In genomic region chr15:62868507-62868906, GRCh38 we compare ENCODE assay signal across 26 cellular contexts.
DNase-seq lines count a peak whose midpoint lies in the region; ATAC-seq and TF ChIP-seq lines count a peak whose summit lies in the region.
"Had no signal": no experiment of that assay in that cellular context is flagged by ENCODE, and none has a peak within 500 bp of the region (broad histone marks: within the 10 kb centered on the region; RNA-seq: fewer than 3 reads in every experiment).

No MANE protein-coding gene starts in this region.

- TF ChIP-seq CTCF in endodermal cell (conservative IDR thresholded peaks at IDR 0.05) = no peak
- TF ChIP-seq CTCF in transverse colon (IDR thresholded peaks at IDR 0.05) = no peak
- no peak for TF ChIP-seq CTCF in smooth muscle cell (IDR thresholded peaks at IDR 0.05; ENCODE audit: borderline replicate concordance, insufficient read depth, poor library complexity, severe bottlenecking)

- H3F3A ChIP-seq in smooth muscle cell (ENCODE audit: low read depth) = no peaks in the 10 kb centered on the region

- H3K36me3 ChIP-seq in BLaER1 treated with 17β-estradiol and CSF1 and Interleukin-3, amounts not matched to agents 10 nM and 100 nM = no peaks in the 10 kb centered on the region
- H3K36me3 ChIP-seq in endodermal cell (ENCODE audit: control insufficient read depth, insufficient read depth, low read length) = no peaks in the 10 kb centered on the region
- no peaks in the 10 kb centered on the region for H3K36me3 ChIP-seq in transverse colon
- H3K36me3 ChIP-seq in smooth muscle cell (ENCODE audit: low read depth) = no peaks in the 10 kb centered on the region
- H3K36me3 ChIP-seq: HAP-1, neutrophil, Peyer's patch, thoracic aorta had no signal

- H3K9me3 Mint-ChIP-seq in endodermal cell = peaks cover 9% of the 10 kb centered on the region
- H3K9me3 Mint-ChIP-seq: activated CD4-positive, alpha-beta T cell treated with anti-CD3 and anti-CD28 coated beads, Interleukin-2, amount 10 ng/mL, durations not matched to agents 7 days and 5 days; activated naive CD8-positive, alpha-beta T cell treated with anti-CD3 and anti-CD28 coated beads, Interleukin-2, amount 50 U/mL, for 24 hours; activated T-cell treated with anti-CD3 and anti-CD28 coated beads, Interleukin-2, amount 50 U/mL, for 24 hours; CD4-positive, alpha-beta T cell; dendritic cell treated with granulocyte-macrophage colony-stimulating factor and Interleukin-4, amounts not matched to agents 40 ng/mL and 50 ng/mL, for 4 days had no signal

- no peaks in the 10 kb centered on the region for H4K20me1 ChIP-seq in BLaER1 treated with 17β-estradiol and CSF1 and Interleukin-3, amounts not matched to agents 10 nM and 100 nM
- H4K20me1 ChIP-seq in smooth muscle cell (ENCODE audit: low read depth) = no peaks in the 10 kb centered on the region

- peaks cover 0 to 11% (median 7%) of the 10 kb centered on the region in 10 experiments; a peak in 13 of 20 replicates for H3K4me1 ChIP-seq in BLaER1 treated with 17β-estradiol and CSF1 and Interleukin-3, amounts not matched to agents 10 nM and 100 nM
- H3K4me1 ChIP-seq in endodermal cell (ENCODE audit: control insufficient read depth, insufficient read depth, low read length) (no peaks in the 10 kb centered on the region), transverse colon (peaks cover 6 to 44% (median 28%) of the 10 kb centered on the region in 4 donors), smooth muscle cell (ENCODE audit: low read depth) (peaks cover 8% of the 10 kb centered on the region)
- H3K4me1 ChIP-seq: foreskin keratinocyte, HAP-1, Peyer's patch had no signal

- DNase-seq in endodermal cell = peak; percentile 41
- no peak for DNase-seq in left colon
- DNase-seq in transverse colon = no peak
- no peak for DNase-seq in inferior parietal cortex (ENCODE audit: extremely low spot score)
- no peak for DNase-seq in smooth muscle cell (lab: John Stamatoyannopoulos, UW; ENCODE audit: unreplicated experiment)
- DNase-seq: activated CD4-positive, alpha-beta T cell treated with anti-CD3 and anti-CD28 coated beads, Interleukin-2, amount 10 ng/mL, durations not matched to agents 7 days and 5 days; activated naive CD8-positive, alpha-beta T cell treated with anti-CD3 and anti-CD28 coated beads, Interleukin-2, amount 50 U/mL, for 24 hours; activated T-cell treated with anti-CD3 and anti-CD28 coated beads, Interleukin-2, amount 50 U/mL, for 24 hours; CD4-positive, alpha-beta T cell; central memory CD4-positive, alpha-beta T cell; foreskin keratinocyte; KBM-7; mammary epithelial cell; NCI-H2081; NCI-H2227 treated with DMSO at 0.1 percent for 48 hours; NCI-H69; Peyer's patch; SIG-M5; stimulated activated naive CD4-positive, alpha-beta T cell treated with Interleukin-2 at 50 U/mL for 16 hours had no signal

- H3K9ac ChIP-seq in BLaER1 treated with 17β-estradiol and CSF1 and Interleukin-3, amounts not matched to agents 10 nM and 100 nM = no peak overlapping the region
- no peak overlapping the region for H3K9ac ChIP-seq in endodermal cell (ENCODE audit: extremely low read depth, low read length, poor library complexity, severe bottlenecking)
- H3K9ac ChIP-seq in smooth muscle cell (ENCODE audit: low read depth) = no peak overlapping the region

- no peaks in the 10 kb centered on the region for H3K79me2 ChIP-seq in smooth muscle cell (ENCODE audit: low read depth)

- intact Hi-C loops in left colon (cut with DNase I, micrococcal nuclease) = loop anchor here in 1 of 2 donors (5.0 kb wide), 1 partner anchor 34 kb away; no protein-coding TSS in a partner anchor
- intact Hi-C loops in transverse colon (cut with DNase I; ENCODE audit: low total_unique reads) = no loop called here

- no peaks in the 10 kb centered on the region for H3K27me3 ChIP-seq in BLaER1 treated with 17β-estradiol and CSF1 and Interleukin-3, amounts not matched to agents 10 nM and 100 nM
- H3K27me3 ChIP-seq in endodermal cell (ENCODE audit: control insufficient read depth, insufficient read depth, low read length, poor library complexity, severe bottlenecking) (no peaks in the 10 kb centered on the region), transverse colon (no peaks in the 10 kb centered on the region), smooth muscle cell (ENCODE audit: low read depth) (no peaks in the 10 kb centered on the region)
- H3K27me3 ChIP-seq: foreskin keratinocyte, neutrophil, Peyer's patch had no signal

- in situ Hi-C loops in transverse colon (cut with MboI; ENCODE audit: low pct_ligation_motif_present in 1 of 4, low pct_unique_long_range_greater_than_20kb in 1 of 4, low sequenced_read_pairs in 3 of 4) = no loop called here

- peaks cover 0 to 9% (median 0%) of the 10 kb centered on the region in 11 experiments; a peak in 4 of 22 replicates for H3K9me3 ChIP-seq in BLaER1 treated with 17β-estradiol and CSF1 and Interleukin-3, amounts not matched to agents 10 nM and 100 nM (replicated peaks in 1 of 11)
- H3K9me3 ChIP-seq in endodermal cell (ENCODE audit: control insufficient read depth, low read length) = peaks cover 6% of the 10 kb centered on the region
- H3K9me3 ChIP-seq in transverse colon = no peaks in the 10 kb centered on the region
- H3K9me3 ChIP-seq in smooth muscle cell (replicated peaks; ENCODE audit: low read depth) = no peaks in the 10 kb centered on the region
- H3K9me3 ChIP-seq: HAP-1, neutrophil, Peyer's patch, thoracic aorta had no signal

- peak; percentile 60 for TF ChIP-seq EP300 in transverse colon (IDR thresholded peaks at IDR 0.05; ENCODE audit: low read depth)

- no peaks in the 10 kb centered on the region for H3K27me3 Mint-ChIP-seq in endodermal cell (ENCODE audit: insufficient read depth)
- H3K27me3 Mint-ChIP-seq: activated T-cell treated with anti-CD3 and anti-CD28 coated beads, Interleukin-2, amount 50 U/mL, for 24 hours; CD4-positive, alpha-beta T cell had no signal

- H3K4me2 ChIP-seq in BLaER1 treated with 17β-estradiol and CSF1 and Interleukin-3, amounts not matched to agents 10 nM and 100 nM = peak overlapping the region in 7 of 11 experiments; percentile 36 to 66 (median 51); a peak in 14 of 22 replicates
- no peak overlapping the region for H3K4me2 ChIP-seq in smooth muscle cell

- H3K27ac Mint-ChIP-seq in endodermal cell = no peak overlapping the region
- H3K27ac Mint-ChIP-seq: activated CD4-positive, alpha-beta T cell treated with anti-CD3 and anti-CD28 coated beads, Interleukin-2, amount 10 ng/mL, durations not matched to agents 7 days and 5 days; activated naive CD8-positive, alpha-beta T cell treated with anti-CD3 and anti-CD28 coated beads, Interleukin-2, amount 50 U/mL, for 24 hours; activated T-cell treated with anti-CD3 and anti-CD28 coated beads, Interleukin-2, amount 50 U/mL, for 24 hours; CD4-positive, alpha-beta T cell; dendritic cell treated with granulocyte-macrophage colony-stimulating factor and Interleukin-4, amounts not matched to agents 40 ng/mL and 50 ng/mL, for 4 days; progenitor cell of endocrine pancreas had no signal

- no peak overlapping the region for H3K4me3 Mint-ChIP-seq in endodermal cell
- H3K4me3 Mint-ChIP-seq: activated CD4-positive, alpha-beta T cell treated with anti-CD3 and anti-CD28 coated beads, Interleukin-2, amount 10 ng/mL, durations not matched to agents 7 days and 5 days; activated naive CD8-positive, alpha-beta T cell treated with anti-CD3 and anti-CD28 coated beads, Interleukin-2, amount 50 U/mL, for 24 hours; activated T-cell treated with anti-CD3 and anti-CD28 coated beads, Interleukin-2, amount 50 U/mL, for 24 hours; CD4-positive, alpha-beta T cell; dendritic cell treated with granulocyte-macrophage colony-stimulating factor and Interleukin-4, amounts not matched to agents 40 ng/mL and 50 ng/mL, for 4 days had no signal

- 96% methylated on average over 4 to 6 of the region's 6 CpGs for WGBS in endodermal cell (ENCODE audit: insufficient coverage in 1 of 2, insufficient read length in 1 of 2), 2 experiments
- WGBS in transverse colon (ENCODE audit: low coverage in 1 of 2), 2 donors = 43 to 44% methylated on average over 6 of the region's 6 CpGs
- 82% methylated on average over 6 of the region's 6 CpGs for WGBS in smooth muscle cell (ENCODE audit: low lambda C conversion rate)

- ATAC-seq in left colon = peak; percentile 50
- ATAC-seq in HG02610 (IDR thresholded peaks at IDR 0.05; ENCODE audit: unreplicated experiment) = no peak
- ATAC-seq: activated naive CD8-positive, alpha-beta T cell treated with anti-CD3 and anti-CD28 coated beads, Interleukin-2, amount 50 U/mL, for 24 hours; foreskin keratinocyte had no signal

- H2AFZ ChIP-seq in smooth muscle cell (ENCODE audit: low read depth) = no peak overlapping the region

- H3K4me3 ChIP-seq in BLaER1 treated with 17β-estradiol and CSF1 and Interleukin-3, amounts not matched to agents 10 nM and 100 nM = no peak overlapping the region
- no peak overlapping the region for H3K4me3 ChIP-seq in endodermal cell (ENCODE audit: low read length)
- H3K4me3 ChIP-seq in transverse colon = no peak overlapping the region
- no peak overlapping the region for H3K4me3 ChIP-seq in smooth muscle cell
- H3K4me3 ChIP-seq: HAP-1, Peyer's patch, thoracic aorta had no signal

- H3K36me3 Mint-ChIP-seq in endodermal cell (ENCODE audit: low read depth) = no peaks in the 10 kb centered on the region

- H3K27ac ChIP-seq in BLaER1 treated with 17β-estradiol and CSF1 and Interleukin-3, amounts not matched to agents 10 nM and 100 nM = no peak overlapping the region
- H3K27ac ChIP-seq in endodermal cell (ENCODE audit: low read depth, low read length) (no peak overlapping the region), transverse colon (peak overlapping the region; percentile 70 to 84 (median 78)), smooth muscle cell (ENCODE audit: low read depth) (no peak overlapping the region)
- H3K27ac ChIP-seq: foreskin keratinocyte, neutrophil, thoracic aorta had no signal

- TF ChIP-seq POLR2A in transverse colon (IDR thresholded peaks at IDR 0.05) = no peak

- H3K4me1 Mint-ChIP-seq in endodermal cell = peaks cover 6% of the 10 kb centered on the region
- H3K4me1 Mint-ChIP-seq: activated CD4-positive, alpha-beta T cell treated with anti-CD3 and anti-CD28 coated beads, Interleukin-2, amount 10 ng/mL, durations not matched to agents 7 days and 5 days; activated naive CD8-positive, alpha-beta T cell treated with anti-CD3 and anti-CD28 coated beads, Interleukin-2, amount 50 U/mL, for 24 hours had no signal

Comparison
In these comparisons a context has a peak if more than half of its experiments do, and no peak if none do; other contexts are left out.
1. H3K27ac ChIP-seq: peak in transverse colon (4 of 4); none in BLaER1 treated with 17β-estradiol and CSF1 and Interleukin-3, amounts not matched to agents 10 nM and 100 nM (0 of 11), endodermal cell (single experiment) and smooth muscle cell (single experiment).